23 cellular contexts compared by ENCODE assay signal in genomic region chr5:67400752-67401151, GRCh38.
"Had no signal": no experiment of that assay in that cellular context is flagged by ENCODE, and none has a peak within 500 bp of the region (broad histone marks: within the 10 kb centered on the region; RNA-seq: fewer than 3 reads in every experiment).

No MANE protein-coding gene starts in this region.

- H3K27ac Mint-ChIP-seq: activated CD8-positive, alpha-beta T cell treated with anti-CD3 and anti-CD28 coated beads for 36 hours; activated naive CD8-positive, alpha-beta T cell treated with anti-CD3 and anti-CD28 coated beads for 36 hours; activated T-helper 17 cell treated with anti-CD3 and anti-CD28 coated beads, Interleukin-2, amount 50 U/mL, for 72 hours; naive thymus-derived CD4-positive, alpha-beta T cell had no signal

- H3K9me3 ChIP-seq: colonic mucosa, gastrocnemius medialis, left ventricle myocardium inferior, neutrophil, thyroid gland, uterus had no signal

- H3K9me3 Mint-ChIP-seq: activated CD8-positive, alpha-beta T cell treated with anti-CD3 and anti-CD28 coated beads for 36 hours; activated naive CD8-positive, alpha-beta T cell treated with anti-CD3 and anti-CD28 coated beads for 36 hours; activated T-helper 17 cell treated with anti-CD3 and anti-CD28 coated beads, Interleukin-2, amount 50 U/mL, for 72 hours had no signal

- H3K36me3 Mint-ChIP-seq: activated naive CD8-positive, alpha-beta T cell treated with anti-CD3 and anti-CD28 coated beads for 36 hours; brain; naive thymus-derived CD4-positive, alpha-beta T cell had no signal

- H3K4me1 Mint-ChIP-seq: activated naive CD8-positive, alpha-beta T cell treated with anti-CD3 and anti-CD28 coated beads for 36 hours; activated T-helper 17 cell treated with anti-CD3 and anti-CD28 coated beads, Interleukin-2, amount 50 U/mL, for 72 hours had no signal

- H3K4me3 Mint-ChIP-seq: activated CD8-positive, alpha-beta T cell treated with anti-CD3 and anti-CD28 coated beads for 36 hours; activated naive CD8-positive, alpha-beta T cell treated with anti-CD3 and anti-CD28 coated beads for 36 hours; activated T-helper 17 cell treated with anti-CD3 and anti-CD28 coated beads, Interleukin-2, amount 50 U/mL, for 72 hours; brain; naive thymus-derived CD4-positive, alpha-beta T cell had no signal

- H3K27ac ChIP-seq: colonic mucosa, gastrocnemius medialis, left ventricle myocardium inferior, neutrophil, thyroid gland, uterus had no signal

- ATAC-seq: activated CD8-positive, alpha-beta T cell treated with anti-CD3 and anti-CD28 coated beads for 36 hours; activated T-helper 17 cell treated with anti-CD3 and anti-CD28 coated beads, Interleukin-2, amount 50 U/mL, for 72 hours; gastrocnemius medialis; naive thymus-derived CD4-positive, alpha-beta T cell had no signal

- DNase-seq: activated CD4-positive, alpha-beta T cell treated with anti-CD3 and anti-CD28 coated beads for 48 hours; activated CD4-positive, CD25-positive, alpha-beta regulatory T cell; activated CD8-positive, alpha-beta T cell treated with anti-CD3 and anti-CD28 coated beads for 36 hours; activated naive CD4-positive, alpha-beta T cell; activated naive CD8-positive, alpha-beta T cell treated with anti-CD3 and anti-CD28 coated beads for 36 hours; activated T-cell treated with anti-CD3 and anti-CD28 coated beads, Interleukin-2, amount 50 U/mL, for 1 hour; central memory CD4-positive, alpha-beta T cell; colonic mucosa; erythroblast; gastrocnemius medialis; head of caudate nucleus; kidney glomerular epithelial cell; left ventricle myocardium inferior; mesendoderm; naive thymus-derived CD4-positive, alpha-beta T cell; stimulated activated CD4-positive, alpha-beta T cell treated with anti-CD3 and anti-CD28 coated beads, Interleukin-2, amount 100 ng/mL, for 24 hours; stimulated activated naive CD4-positive, alpha-beta T cell treated with Interleukin-2 at 50 U/mL for 16 hours; T1000; thyroid gland; uterus had no signal

- H3K27me3 ChIP-seq: colonic mucosa, gastrocnemius medialis, neutrophil, thyroid gland, uterus had no signal

- H3K4me3 ChIP-seq: colonic mucosa, gastrocnemius medialis, left ventricle myocardium inferior, thyroid gland, uterus had no signal

- H3K36me3 ChIP-seq: colonic mucosa, gastrocnemius medialis, left ventricle myocardium inferior, neutrophil, thyroid gland had no signal

- H3K4me1 ChIP-seq: colonic mucosa, thyroid gland, uterus had no signal

- H3K27me3 Mint-ChIP-seq: activated naive CD8-positive, alpha-beta T cell treated with anti-CD3 and anti-CD28 coated beads for 36 hours had no signal
